ENCODE assay signal across 8 cellular contexts in genomic region chr14:32073537-32074189, GRCh38. TPM values are rescaled to one million over a fixed set of nuclear protein-coding genes. Genes with fewer than 3 reads are reported as not detected.
DNase-seq lines count a peak whose midpoint lies in the region; ATAC-seq and TF ChIP-seq lines count a peak whose summit lies in the region.

No MANE protein-coding gene starts in this region.

- intact Hi-C loops in lower lobe of right lung (cut with DNase I) (loop anchor here (5.0 kb wide), 1 partner anchor 179 kb away; no protein-coding TSS in a partner anchor), testis (cut with DNase I; ENCODE audit: low total_unique reads) (no loop called here)

- no peak for TF ChIP-seq POLR2A in testis (IDR thresholded peaks at IDR 0.05)

- H3K4me1 ChIP-seq in lower lobe of right lung (peaks cover 21% of the 10 kb centered on the region), testis (peaks cover 4% of the 10 kb centered on the region)

- no peaks in the 10 kb centered on the region for H3K36me3 ChIP-seq in lower lobe of right lung
- no peaks in the 10 kb centered on the region for H3K36me3 ChIP-seq in testis (ENCODE audit: low read depth, missing control alignments)

- WGBS in testis, 2 donors, result 74 to 80% methylated on average over 6 of the region's 6 CpGs

- TF ChIP-seq CTCF in lower lobe of right lung (IDR thresholded peaks at IDR 0.05) (peak; percentile 77), testis (IDR thresholded peaks at IDR 0.05) (peak; percentile 61 to 68 (median 63))

- in situ Hi-C loops in Caki2 (cut with HindIII; ENCODE audit: low pct_unique_long_range_greater_than_20kb, low sequenced_read_pairs), result no loop called here

- H3K27me3 ChIP-seq in lower lobe of right lung (ENCODE audit: low read depth) (no peaks in the 10 kb centered on the region), testis (no peaks in the 10 kb centered on the region)

- H3K4me3 ChIP-seq in lower lobe of right lung (no peak overlapping the region), testis (no peak overlapping the region)

- DNase-seq in Caki2 (ENCODE audit: low read depth) (peak; percentile 64), GM19240 (ENCODE audit: insufficient read length, low spot score) (peak; percentile 25), NCI-H128 (lab: John Stamatoyannopoulos, UW; ENCODE audit: unreplicated experiment) (peak; percentile 50), SW 1271 (lab: John Stamatoyannopoulos, UW) (peak; percentile 44 to 86), cerebellar cortex (ENCODE audit: low spot score) (peak; percentile 75), lower lobe of right lung (no peak), testis (peak; percentile 77)

- ATAC-seq in lower lobe of right lung, result no peak
- no peak for ATAC-seq in HG02623 (IDR thresholded peaks at IDR 0.05; ENCODE audit: unreplicated experiment)

- H3K27ac ChIP-seq in lower lobe of right lung (no peak overlapping the region), testis (peak overlapping the region in 1 of 2 donors; percentile 12)

- H3K9me3 ChIP-seq in lower lobe of right lung (no peaks in the 10 kb centered on the region), testis (no peaks in the 10 kb centered on the region)

RNA-seq across cellular contexts. Expression of gene ARHGAP5, which starts 3.4 kb away (rescaled TPM):
- 55.2 and 59.1 TPM in 2 replicates for total RNA-seq in Caki2 (2014; rRNA removed; shearing (Covaris generic); ENCODE audit: low replicate concordance)
- total RNA-seq in lower lobe of right lung (97.9 TPM), testis (100 to 1,000 TPM; 115 to 161 TPM)
- 41.5 TPM for polyA plus RNA-seq in testis (ENCODE audit: insufficient read depth, low read depth, low replicate concordance)
